ENCODE assay signal across 8 cellular contexts in the genomic region with DNA sequence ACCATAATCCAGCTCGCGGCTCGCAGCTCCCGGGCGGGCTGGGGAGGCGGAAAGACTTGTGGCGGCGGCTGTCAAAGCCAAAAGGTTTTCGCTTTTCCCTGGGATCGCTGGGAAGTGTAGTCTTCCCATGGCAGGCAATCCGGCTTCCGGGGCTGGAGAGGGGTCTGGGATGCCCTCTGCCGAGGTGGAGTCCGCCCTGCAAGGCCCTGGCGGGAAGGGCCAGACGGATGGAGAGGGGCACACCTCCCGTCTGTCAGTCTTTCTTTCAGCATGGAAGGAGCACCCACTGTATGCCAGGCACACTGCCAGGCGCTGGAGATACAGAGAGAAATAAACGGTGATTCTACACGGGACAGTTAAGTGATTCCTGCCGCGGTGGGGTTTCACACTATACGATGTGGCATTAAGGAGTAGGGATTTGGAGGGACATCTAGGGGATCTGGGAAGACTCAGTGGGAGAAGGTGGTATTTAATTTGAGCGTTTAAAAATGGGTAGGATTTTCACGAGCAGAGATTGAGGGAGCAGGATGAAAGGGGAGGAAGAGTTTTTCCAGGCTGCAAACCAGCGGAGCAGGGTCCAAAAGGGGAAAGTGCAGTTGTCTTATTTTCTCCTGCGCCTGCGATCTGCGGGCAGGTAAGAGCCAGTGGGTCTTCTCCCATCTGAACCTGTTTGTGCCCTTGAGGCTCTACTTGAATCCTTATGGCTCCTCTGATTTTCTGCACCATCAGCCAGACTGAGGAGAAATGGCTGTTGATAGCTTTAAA. TPM values are rescaled to one million over a fixed set of nuclear protein-coding genes. Genes with fewer than 3 reads are reported as not detected.
DNase-seq lines count a peak whose midpoint lies in the region; ATAC-seq, FAIRE-seq and TF ChIP-seq lines count a peak whose summit lies in the region.

Gene BACE1 (minus strand): TSS at position 60 of the 765 bp plus-strand sequence. CDS start 461 bp downstream, outside the sequence.

- peaks cover 17% of the 10 kb centered on the region for H3K79me2 ChIP-seq in fibroblast of lung (ENCODE audit: control insufficient read depth, insufficient read depth, low read length)

- TF ChIP-seq POLR2A in A549 (IDR thresholded peaks at IDR 0.05; ENCODE audit: low read length), result 0 out of 2 replicates have a peak, but pooled peaks have one; percentile 22

- H3K4me2 ChIP-seq in A549 (peak within 1 kb of the TSS; percentile 65), fibroblast of lung (ENCODE audit: extremely low read depth, insufficient read depth, low read length) (peak within 1 kb of the TSS; percentile 93)

- peak within 1 kb of the TSS; percentile 70 for H3K4me3 ChIP-seq in A549
- H3K4me3 ChIP-seq in fibroblast of lung (replicated peaks in 1 of 4; ENCODE audit: control extremely low read depth in 1 of 4, insufficient read depth in 1 of 4, low read depth in 3 of 4, low read length in 4 of 4), result peak within 1 kb of the TSS; percentile 81 to 87 (median 82)
- H3K4me3 ChIP-seq in mononuclear cell (ENCODE audit: low read length), result peak within 1 kb of the TSS; percentile 39
- peak within 1 kb of the TSS; percentile 95 to 96 for H3K4me3 ChIP-seq in tibial artery

- TF ChIP-seq CTCF in A549 (IDR thresholded peaks at IDR 0.05) (peak; percentile 20; the same call in 1 of the 3 replicates), GM10266 (IDR thresholded peaks at IDR 0.05; ENCODE audit: control insufficient read depth, insufficient read depth, low read depth, missing control alignments) (peak; percentile 22), fibroblast of lung (conservative IDR thresholded peaks at IDR 0.05 in 1 of 2, IDR thresholded peaks at IDR 0.05 in 1 of 2; ENCODE audit: low read depth in 1 of 2, low read length in 2 of 2) (peak; percentile 38 to 69), tibial artery (IDR thresholded peaks at IDR 0.05) (no peak)

- ATAC-seq in A549, result peak; percentile 98 to 99
- no peak for ATAC-seq in HG03135 (IDR thresholded peaks at IDR 0.05; ENCODE audit: unreplicated experiment)

- H4K20me1 ChIP-seq in fibroblast of lung (ENCODE audit: control insufficient read depth, extremely low read depth, insufficient read depth, low read length), result no peaks in the 10 kb centered on the region

- H3K27me3 ChIP-seq in fibroblast of lung (ENCODE audit: control insufficient read depth, insufficient read depth, low read length) (no peaks in the 10 kb centered on the region), mononuclear cell (ENCODE audit: insufficient read depth, low read length) (peaks cover 7% of the 10 kb centered on the region), tibial artery (no peaks in the 10 kb centered on the region)

- H3K4me3 Mint-ChIP-seq in activated CD4-positive, alpha-beta memory T cell treated with anti-CD3 and anti-CD28 coated beads, Interleukin-2, amount 10 ng/mL, durations not matched to agents 7 days and 5 days, result peak within 1 kb of the TSS; percentile 67

- whole genome bisulfite sequencing in A549 (ENCODE audit: missing lambda C conversion rate), result 18% methylated on average over 22 of the region's 29 CpGs

- H3K4me1 ChIP-seq in A549 (no peaks in the 10 kb centered on the region), fibroblast of lung (ENCODE audit: control insufficient read depth, extremely low read depth, insufficient read depth, low read length) (peaks cover 8% of the 10 kb centered on the region), mononuclear cell (ENCODE audit: insufficient read depth, low read length) (peaks cover 37% of the 10 kb centered on the region), tibial artery (peaks cover 0 to 38% (median 21%) of the 10 kb centered on the region in 4 donors)

- H3K9ac ChIP-seq in fibroblast of lung (ENCODE audit: insufficient read depth, low read length), result peak within 1 kb of the TSS; percentile 73

- H3K9me3 Mint-ChIP-seq in activated CD4-positive, alpha-beta memory T cell treated with anti-CD3 and anti-CD28 coated beads, Interleukin-2, amount 10 ng/mL, durations not matched to agents 7 days and 5 days, result no peaks in the 10 kb centered on the region

- peak; percentile 14 to 24; a peak in 1 of 5 replicates for TF ChIP-seq RAD21 in A549 (conservative IDR thresholded peaks at IDR 0.05 in 1 of 2, IDR thresholded peaks at IDR 0.05 in 1 of 2)

- POLR2A ChIA-PET in A549 (lab: Yijun Ruan, JAX), result no interaction called here
- POLR2A ChIA-PET in activated CD4-positive, alpha-beta memory T cell treated with anti-CD3 and anti-CD28 coated beads, Interleukin-2, amount 10 ng/mL, durations not matched to agents 7 days and 5 days (lab: Charles Lee), result interaction anchor here (1.7 kb wide), 1 partner anchor 12 kb away, joined by 7 read pairs; the partner anchor contains the start of gene CEP164

- peak; percentile 69 to 81 for DNase-seq in A549 (ENCODE audit: low read depth in 1 of 2, low spot score in 1 of 2)
- DNase-seq in GM10266 (ENCODE audit: extremely low spot score), result peak; percentile 57
- DNase-seq in NCI-H2196 treated with DMSO at 0.1 percent for 48 hours (lab: John Stamatoyannopoulos, UW; ENCODE audit: unreplicated experiment), result peak; percentile 68
- peak; percentile 27 for DNase-seq in activated CD4-positive, alpha-beta memory T cell treated with anti-CD3 and anti-CD28 coated beads, Interleukin-2, amount 10 ng/mL, durations not matched to agents 7 days and 5 days
- DNase-seq in fibroblast of lung (ENCODE audit: low read depth in 2 of 2), result peak; percentile 84 to 88
- peak; percentile 82 to 90 for DNase-seq in tibial artery

- H3K36me3 ChIP-seq in fibroblast of lung (ENCODE audit: control insufficient read depth, insufficient read depth, low read length) (no peaks in the 10 kb centered on the region), tibial artery (no peaks in the 10 kb centered on the region)

- peak within 1 kb of the TSS; percentile 98 for H2AFZ ChIP-seq in fibroblast of lung (ENCODE audit: low read length)

- peak within 1 kb of the TSS; percentile 57 to 89; a peak in 5 of 6 replicates for H3K27ac ChIP-seq in A549
- H3K27ac ChIP-seq in fibroblast of lung (ENCODE audit: insufficient read depth, low read length), result peak within 1 kb of the TSS; percentile 51
- H3K27ac ChIP-seq in tibial artery, result peak within 1 kb of the TSS; percentile 62 to 78

- no peaks in the 10 kb centered on the region for H3K9me3 ChIP-seq in A549
- H3K9me3 ChIP-seq in fibroblast of lung (ENCODE audit: control insufficient read depth, insufficient read depth, low read depth, low read length), result no peaks in the 10 kb centered on the region
- H3K9me3 ChIP-seq in mononuclear cell (ENCODE audit: low read depth, low read length), result no peaks in the 10 kb centered on the region
- H3K9me3 ChIP-seq in tibial artery, result no peaks in the 10 kb centered on the region

- CTCF ChIA-PET in A549 (lab: Yijun Ruan, JAX), result interaction anchor here (0.6 to 1.5 kb wide), 5 partner anchors 11 to 91 kb away, joined by 3 read pairs; partner anchors contain the start of gene CEP164
- CTCF ChIA-PET in activated CD4-positive, alpha-beta memory T cell treated with anti-CD3 and anti-CD28 coated beads, Interleukin-2, amount 10 ng/mL, durations not matched to agents 7 days and 5 days (lab: Charles Lee), result interaction anchor here (0.9 to 1.0 kb wide), 2 partner anchors 12 to 15 kb away, joined by 3 read pairs; no protein-coding TSS in a partner anchor

- H3K27me3 Mint-ChIP-seq in activated CD4-positive, alpha-beta memory T cell treated with anti-CD3 and anti-CD28 coated beads, Interleukin-2, amount 10 ng/mL, durations not matched to agents 7 days and 5 days, result peaks cover 46% of the 10 kb centered on the region

- no peak for FAIRE-seq in A549 (lab: Jason Lieb, UNC)

- TF ChIP-seq EP300 in A549 (IDR thresholded peaks at IDR 0.05), result no peak

- intact Hi-C loops in tibial artery (cut with DNase I; ENCODE audit: low total_unique reads), result loop anchor here (5.0 kb wide), 1 partner anchor 84 kb away; the partner anchor contains the start of genes PCSK7 and RNF214

- peaks cover 9% of the 10 kb centered on the region for H3K4me1 Mint-ChIP-seq in activated CD4-positive, alpha-beta memory T cell treated with anti-CD3 and anti-CD28 coated beads, Interleukin-2, amount 10 ng/mL, durations not matched to agents 7 days and 5 days

- H3K27ac Mint-ChIP-seq in activated CD4-positive, alpha-beta memory T cell treated with anti-CD3 and anti-CD28 coated beads, Interleukin-2, amount 10 ng/mL, durations not matched to agents 7 days and 5 days, result no peak within 1 kb of the TSS

- H3K36me3 Mint-ChIP-seq in activated CD4-positive, alpha-beta memory T cell treated with anti-CD3 and anti-CD28 coated beads, Interleukin-2, amount 10 ng/mL, durations not matched to agents 7 days and 5 days (ENCODE audit: low read depth), result no peaks in the 10 kb centered on the region

TF ChIP-seq in A549, 52 proteins besides CTCF, POLR2A, EP300 and RAD21:
- TF ChIP-seq PBX3 (IDR thresholded peaks at IDR 0.05), result no peak
- peak; percentile 19; the same call in 1 of the 3 replicates for TF ChIP-seq SMC3 (IDR thresholded peaks at IDR 0.05)
- TF ChIP-seq ZC3H11A (IDR thresholded peaks at IDR 0.05), result no peak
- TF ChIP-seq, protein P1, sequence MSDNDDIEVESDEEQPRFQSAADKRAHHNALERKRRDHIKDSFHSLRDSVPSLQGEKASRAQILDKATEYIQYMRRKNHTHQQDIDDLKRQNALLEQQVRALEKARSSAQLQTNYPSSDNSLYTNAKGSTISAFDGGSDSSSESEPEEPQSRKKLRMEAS (IDR thresholded peaks at IDR 0.05), result 0 out of 2 replicates have a peak, but pooled peaks have one; percentile 15
- no peak for TF ChIP-seq CBX8 (IDR thresholded peaks at IDR 0.05)

RNA-seq across cellular contexts. Expression of gene BACE1, which starts in this region (rescaled TPM):
- 6.1 and 8.7 TPM in 2 replicates for polyA plus RNA-seq in A549 (2011; rRNA removed)
- 6.5 and 8.3 TPM in 2 replicates for polyA plus RNA-seq in A549 (2012; cell fraction: cytosol; rRNA removed)
- polyA plus RNA-seq in A549 (2012; cell fraction: nucleus; rRNA removed), result 10.5 and 11.6 TPM in 2 replicates
- polyA plus RNA-seq in A549 (2017; fragmentation: RNase III; extraction: RNeasy Plus Mini Kit Qiagen cat#74134 plus additional on column Dnase treatment), result 6.3 to 7.8 TPM (median 7.8 TPM) in 3 replicates
- 18.3 and 22.6 TPM in 2 replicates for polyA minus RNA-seq in A549 (2011; rRNA and poly(A)+ RNA removed)
- total RNA-seq in activated CD4-positive, alpha-beta memory T cell treated with anti-CD3 and anti-CD28 coated beads, Interleukin-2, amount 10 ng/mL, durations not matched to agents 7 days and 5 days, result under 1 TPM; 0.75 to 0.96 TPM
- total RNA-seq in fibroblast of lung, result 17.7 and 23.1 TPM in 2 replicates
- 58.1 and 62.7 TPM in 2 replicates for polyA plus RNA-seq in fibroblast of lung
- 47.3 and 55.4 TPM in 2 replicates for polyA plus RNA-seq in fibroblast of lung (2012)
- 229 and 301 TPM in 2 replicates for polyA minus RNA-seq in fibroblast of lung (ENCODE audit: low replicate concordance)
- total RNA-seq in mononuclear cell, result 1.9 TPM

Comparison
In these comparisons a context has a peak if more than half of its experiments do, and no peak if none do; other contexts are left out.
1. Peak in DNase-seq in activated CD4-positive, alpha-beta memory T cell treated with anti-CD3 and anti-CD28 coated beads, Interleukin-2, amount 10 ng/mL, durations not matched to agents 7 days and 5 days; RNA of the gene not detected or under 1 TPM.
2. DNase-seq: peak in every context shown above with its lines; median percentile 86 in fibroblast of lung; 86 in tibial artery; 75 in A549; 68 in NCI-H2196 treated with DMSO at 0.1 percent for 48 hours; 57 in GM10266; 27 in activated CD4-positive, alpha-beta memory T cell treated with anti-CD3 and anti-CD28 coated beads, Interleukin-2, amount 10 ng/mL, durations not matched to agents 7 days and 5 days.
3. H3K4me3 ChIP-seq: peak in every context shown above with its lines; median percentile 96 in tibial artery; 82 in fibroblast of lung; 70 in A549; 39 in mononuclear cell.
4. CTCF ChIP-seq: peak in A549 (single experiment), GM10266 (single experiment) and fibroblast of lung (2 of 2); none in tibial artery (0 of 2).
5. Peak in every context shown above with its lines, with median percentiles within 50 percentile points of each other: H3K27ac ChIP-seq.